In the genomic region with DNA sequence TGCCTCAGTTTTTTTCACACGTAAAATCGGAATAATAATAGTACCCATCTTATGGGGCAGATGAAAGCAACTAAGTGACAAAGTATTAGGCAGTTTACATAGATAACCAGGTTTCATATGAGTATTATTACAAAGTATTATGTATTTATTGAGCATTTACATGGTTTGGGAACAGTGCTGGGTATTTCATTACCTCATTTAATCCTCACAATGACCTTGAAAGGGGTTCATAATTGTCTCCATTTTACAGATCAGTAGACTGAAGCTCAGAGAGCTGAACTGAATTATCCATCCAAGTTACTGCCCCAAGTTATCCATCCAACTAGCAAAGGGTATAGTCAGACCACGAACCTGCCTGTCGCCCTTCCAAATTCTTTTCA, we compare ENCODE assay signal across 8 cellular contexts. TPM values are rescaled to one million over a fixed set of nuclear protein-coding genes. Genes with fewer than 3 reads are reported as not detected.
DNase-seq lines count a peak whose midpoint lies in the region; ATAC-seq and TF ChIP-seq lines count a peak whose summit lies in the region.

No MANE protein-coding gene starts in this region.

- in situ Hi-C loops in GM13976 (cut with MboI; ENCODE audit: low sequenced_read_pairs, unreplicated experiment), result no loop called here

- H3K27ac ChIP-seq in DND-41 (ENCODE audit: low read length) (peak overlapping the region; percentile 46), SJCRH30 (no peak overlapping the region), gastroesophageal sphincter (peak overlapping the region; percentile 40 to 79 (median 70)), sigmoid colon (peak overlapping the region; percentile 59 to 74 (median 70))

- H3K36me3 ChIP-seq in DND-41 (ENCODE audit: insufficient read depth, low read length) (no peaks in the 10 kb centered on the region), SJCRH30 (no peaks in the 10 kb centered on the region), gastroesophageal sphincter (peaks cover 0 to 56% of the 10 kb centered on the region in 2 donors), sigmoid colon (peaks cover 0 to 30% (median under 1%) of the 10 kb centered on the region in 4 donors)

- peaks cover 13% of the 10 kb centered on the region for H3K4me1 ChIP-seq in DND-41 (ENCODE audit: insufficient read depth, low read length)
- peaks cover 16% of the 10 kb centered on the region for H3K4me1 ChIP-seq in SJCRH30
- H3K4me1 ChIP-seq in gastroesophageal sphincter, result peaks cover 2 to 48% (median 19%) of the 10 kb centered on the region in 3 donors
- peaks cover 0 to 26% (median 20%) of the 10 kb centered on the region in 4 donors for H3K4me1 ChIP-seq in sigmoid colon

- peak overlapping the region; percentile 65; the same call in 1 of the 2 replicates for H2AFZ ChIP-seq in DND-41 (ENCODE audit: low read depth, low read length)

- intact Hi-C loops in sigmoid colon (cut with DNase I), result loop anchor here (10.0 kb wide), 1 partner anchor 229 kb away; no protein-coding TSS in a partner anchor

- no peaks in the 10 kb centered on the region for H4K20me1 ChIP-seq in DND-41 (ENCODE audit: insufficient read depth, low read length)

- H3K4me2 ChIP-seq in DND-41 (ENCODE audit: insufficient read depth, low read length), result peak overlapping the region; percentile 53

- H3K27me3 ChIP-seq in DND-41 (ENCODE audit: insufficient read depth, low read length, poor library complexity), result no peaks in the 10 kb centered on the region
- no peaks in the 10 kb centered on the region for H3K27me3 ChIP-seq in SJCRH30
- H3K27me3 ChIP-seq in gastroesophageal sphincter, result no peaks in the 10 kb centered on the region
- no peaks in the 10 kb centered on the region for H3K27me3 ChIP-seq in sigmoid colon

- 0 out of 2 replicates have a peak overlapping the region, but pooled peaks have one; percentile 13 for H3K9ac ChIP-seq in DND-41 (ENCODE audit: low read depth, low read length)

- 64 to 68% methylated on average over 4 of the region's 4 CpGs for WGBS in gastroesophageal sphincter (ENCODE audit: low coverage in 1 of 2), 2 donors
- WGBS in sigmoid colon, 2 donors, result 51 to 80% methylated on average over 4 of the region's 4 CpGs

- TF ChIP-seq EP300 in gastroesophageal sphincter (IDR thresholded peaks at IDR 0.05) (no peak), sigmoid colon (IDR thresholded peaks at IDR 0.05) (no peak)

- DNase-seq in DND-41 (no peak), SJCRH30 (no peak), sigmoid colon (no peak), GM13976 (ENCODE audit: low spot score) (no peak), erythroblast (lab: John Stamatoyannopoulos, UW) (no peak)
- no peak for DNase-seq in activated CD4-positive, alpha-beta T cell treated with anti-CD3 and anti-CD28 coated beads, Interleukin-2, amount 50 U/mL, for 4 hours

- H3K4me3 ChIP-seq in DND-41 (ENCODE audit: low read depth in 1 of 2, low read length in 2 of 2), result peak overlapping the region in 1 of 2 experiments; percentile 32; a peak in 1 of 4 replicates
- peak overlapping the region; percentile 19 for H3K4me3 ChIP-seq in SJCRH30
- H3K4me3 ChIP-seq in gastroesophageal sphincter, result no peak overlapping the region
- H3K4me3 ChIP-seq in sigmoid colon, result peak overlapping the region in 1 of 4 donors; percentile 21

- no peak for TF ChIP-seq POLR2A in gastroesophageal sphincter (IDR thresholded peaks at IDR 0.05)
- no peak for TF ChIP-seq POLR2A in sigmoid colon (IDR thresholded peaks at IDR 0.05)
- no peak for TF ChIP-seq POLR2A in erythroblast (IDR thresholded peaks at IDR 0.05; ENCODE audit: low read length)

- no peaks in the 10 kb centered on the region for H3K79me2 ChIP-seq in DND-41 (ENCODE audit: insufficient read depth, low read length)

- H3K9me3 ChIP-seq in DND-41 (ENCODE audit: insufficient read depth, low read length, severe bottlenecking) (no peaks in the 10 kb centered on the region), SJCRH30 (replicated peaks) (no peaks in the 10 kb centered on the region), gastroesophageal sphincter (no peaks in the 10 kb centered on the region), sigmoid colon (no peaks in the 10 kb centered on the region)

- ATAC-seq in DND-41 (ENCODE audit: insufficient read depth, low read depth) (no peak), gastroesophageal sphincter (no peak), GM21717 (IDR thresholded peaks at IDR 0.05; ENCODE audit: unreplicated experiment) (no peak)

- TF ChIP-seq CTCF in DND-41 (IDR thresholded peaks at IDR 0.05; ENCODE audit: borderline replicate concordance, extremely low read depth, low read length, poor library complexity, severe bottlenecking) (no peak), gastroesophageal sphincter (IDR thresholded peaks at IDR 0.05) (no peak), sigmoid colon (IDR thresholded peaks at IDR 0.05) (no peak), GM13976 (IDR thresholded peaks at IDR 0.05; ENCODE audit: borderline replicate concordance, control extremely low read depth, extremely low read depth, insufficient read depth, missing control alignments) (no peak)

RNA-seq across cellular contexts. Expression of a gene that starts 21.2 kb away (rescaled TPM):
- 0.10 TPM in 1 of 2 replicates, not detected in the other for total RNA-seq in SJCRH30 (2014; rRNA removed; shearing (Covaris generic))
- total RNA-seq in gastroesophageal sphincter, result 10 to 100 TPM; 21.4 to 45.8 (median 26.6) TPM
- total RNA-seq in sigmoid colon, result 10 to 100 TPM; 26.9 to 66.2 (median 38.2) TPM
- polyA plus RNA-seq in sigmoid colon, result 100 to 1,000 TPM in 2 of 3 donors, 10 to 100 TPM in 1; 75.6 to 222 (median 162) TPM

RNA-seq across cellular contexts. Expression of a gene that starts 33.7 kb away (rescaled TPM):
- 13.8 and 15.8 TPM in 2 replicates for total RNA-seq in SJCRH30 (2014; rRNA removed; shearing (Covaris generic))
- total RNA-seq in gastroesophageal sphincter (10 to 100 TPM; 14.9 to 18.8 (median 16.6) TPM), sigmoid colon (10 to 100 TPM; 14.5 to 41.3 (median 16.8) TPM)
- 1 to 10 TPM; 4.2 to 7.0 (median 5.1) TPM for polyA plus RNA-seq in sigmoid colon

RNA-seq across cellular contexts. Expression of a gene that starts 59.3 kb away (rescaled TPM):
- 342 and 380 TPM in 2 replicates for total RNA-seq in SJCRH30 (2014; rRNA removed; shearing (Covaris generic))
- total RNA-seq in gastroesophageal sphincter, result 10 to 100 TPM; 67.5 to 91.1 (median 73.6) TPM
- total RNA-seq in sigmoid colon, result 10 to 100 TPM; 59.3 to 72.1 (median 62.8) TPM
- polyA plus RNA-seq in sigmoid colon, result 10 to 100 TPM; 62.9 to 89.2 (median 70.3) TPM

Comparison
In these comparisons a context has a peak if more than half of its experiments do, and no peak if none do; other contexts are left out.
1. RNA of a gene that starts 21.2 kb away (total RNA-seq): 26.9 to 66.2 TPM in sigmoid colon and 21.4 to 45.8 TPM in gastroesophageal sphincter; 0.10 TPM in SJCRH30; every median in the first group is over 10 times any median in the second.